In the genomic region with DNA sequence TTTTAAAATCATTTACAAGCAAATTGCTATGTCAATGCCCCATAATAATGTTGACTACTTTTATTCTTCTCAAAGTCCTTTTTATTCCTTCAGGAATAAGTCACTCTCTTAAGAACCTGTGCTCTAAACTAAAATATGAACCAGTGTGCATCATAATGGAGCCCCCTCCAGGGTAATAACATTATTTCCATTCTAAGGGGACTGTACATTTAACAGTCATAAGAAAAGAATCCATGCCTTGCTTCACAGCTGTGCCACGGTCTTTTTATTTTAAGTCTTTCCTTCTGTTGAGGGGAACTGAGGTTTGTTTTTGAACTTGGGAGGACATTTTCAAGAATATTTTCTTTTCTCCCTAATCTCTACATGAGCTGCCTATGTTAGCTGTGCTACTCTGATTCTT, we compare ENCODE assay signal across 33 cellular contexts.
A peak's percentile ranks its signal among the peaks of the same experiment; 100 is the strongest.
DNase-seq lines count a peak whose midpoint lies in the region; ATAC-seq, FAIRE-seq and TF ChIP-seq lines count a peak whose summit lies in the region.
"Had no signal": no experiment of that assay in that cellular context is flagged by ENCODE, and none has a peak within 500 bp of the region (broad histone marks: within the 10 kb centered on the region; RNA-seq: fewer than 3 reads in every experiment).

No MANE protein-coding gene starts in this region.

- H3K4me3 ChIP-seq in HepG2 (replicated peaks in 1 of 3; ENCODE audit: insufficient read depth in 1 of 3, low read depth in 2 of 3, low read length in 3 of 3) (no peak overlapping the region), right lobe of liver (no peak overlapping the region), breast epithelium (no peak overlapping the region)
- H3K4me3 ChIP-seq: colonic mucosa, prostate gland, spleen, vagina had no signal

- no peak overlapping the region for H3K4me2 ChIP-seq in HepG2 (ENCODE audit: low read depth, low read length)

- DNase-seq in HepG2 (ENCODE audit: low spot score), result no peak
- DNase-seq in right lobe of liver, result no peak
- no peak for DNase-seq in breast epithelium (ENCODE audit: low spot score in 2 of 2)
- DNase-seq in osteocyte (ENCODE audit: extremely low spot score, unreplicated experiment), result no peak
- DNase-seq in RKO (ENCODE audit: low spot score), result no peak
- DNase-seq: ACHN; activated B cell treated with CpG ODN at 0.5 μM for 24 hours; activated CD4-positive, alpha-beta memory T cell treated with anti-CD3 and anti-CD28 coated beads for 36 hours; activated CD8-positive, alpha-beta memory T cell treated with anti-CD3 and anti-CD28 coated beads, Interleukin-2, amount 50 U/mL, for 48 hours; C1 segment of cervical spinal cord; Caco-2; colonic mucosa; effector memory CD8-positive, alpha-beta T cell; foreskin melanocyte; hypothalamus; IMR-90; NCI-H1436 treated with DMSO at 0.1 percent for 48 hours; NCI-H2107; NCI-H510A; NK-92 treated with Interleukin-12 subunit alpha and Interleukin-12 subunit beta, amount 100 ng/mL, for 24 hours; spleen; stimulated activated CD4-positive, alpha-beta T cell treated with anti-CD3 and anti-CD28 coated beads, Interleukin-4, amount 100 ng/mL, for 1 hour; stimulated activated naive CD4-positive, alpha-beta T cell had no signal

- peaks cover 32% of the 10 kb centered on the region for H3K4me1 Mint-ChIP-seq in osteocyte (ENCODE audit: unreplicated experiment)
- H3K4me1 Mint-ChIP-seq: activated B cell treated with CpG ODN at 0.5 μM for 24 hours; activated T-helper 17 cell treated with anti-CD3 and anti-CD28 coated beads, Interleukin-2, amount 50 U/mL, for 72 hours had no signal

- CTCF ChIA-PET in HepG2 (lab: Yijun Ruan, JAX; ENCODE audit: low intra/inter-chr PET ratio, low total read pairs), result no interaction called here

- TF ChIP-seq CTCF in HepG2 (CRISPR knock-in tag; IDR thresholded peaks at IDR 0.05), result no peak
- no peak for TF ChIP-seq CTCF in right lobe of liver (IDR thresholded peaks at IDR 0.05)
- no peak for TF ChIP-seq CTCF in breast epithelium (IDR thresholded peaks at IDR 0.05)
- TF ChIP-seq CTCF in osteocyte (IDR thresholded peaks at IDR 0.05), result peak; percentile 37

- H3K36me3 Mint-ChIP-seq in osteocyte (ENCODE audit: unreplicated experiment), result no peaks in the 10 kb centered on the region
- H3K36me3 Mint-ChIP-seq: activated CD4-positive, alpha-beta memory T cell treated with anti-CD3 and anti-CD28 coated beads for 36 hours; brain had no signal

- TF ChIP-seq POLR2A in HepG2 (IDR thresholded peaks at IDR 0.05; ENCODE audit: insufficient read depth in 1 of 2, low read depth in 2 of 2, low read length in 2 of 2), result no peak
- no peak for TF ChIP-seq POLR2A in right lobe of liver (IDR thresholded peaks at IDR 0.05)
- TF ChIP-seq POLR2A in breast epithelium (IDR thresholded peaks at IDR 0.05), result no peak

- FAIRE-seq in HepG2 (lab: Jason Lieb, UNC), result no peak
- FAIRE-seq: GM12891 had no signal

- TF ChIP-seq EP300 in HepG2 (IDR thresholded peaks at IDR 0.05; ENCODE audit: low read depth in 2 of 2, low read length in 2 of 2) (no peak), HepG2 (CRISPR knock-in tag; IDR thresholded peaks at IDR 0.05; ENCODE audit: borderline replicate concordance) (no peak)

- BruUV-seq in HepG2 (replicated peaks; lab: Mats Ljungman, UMichigan), result no TSS peak

- no peak for ATAC-seq in HepG2
- ATAC-seq in right lobe of liver, result no peak
- no peak for ATAC-seq in GM18511 (IDR thresholded peaks at IDR 0.05; ENCODE audit: unreplicated experiment)
- no peak for ATAC-seq in HG03460 (IDR thresholded peaks at IDR 0.05; ENCODE audit: unreplicated experiment)
- no peak for ATAC-seq in GM21576 (IDR thresholded peaks at IDR 0.05; ENCODE audit: unreplicated experiment)
- ATAC-seq: activated T-helper 17 cell treated with anti-CD3 and anti-CD28 coated beads, Interleukin-2, amount 50 U/mL, for 72 hours; effector memory CD8-positive, alpha-beta T cell had no signal

- no peaks in the 10 kb centered on the region for H4K20me1 ChIP-seq in HepG2 (ENCODE audit: insufficient read depth, low read length)

- no peak overlapping the region for H2AFZ ChIP-seq in HepG2 (ENCODE audit: low read length)

- intact Hi-C loops in HepG2 (cut with micrococcal nuclease; ENCODE audit: unreplicated experiment) (no loop called here), right lobe of liver (cut with DNase I) (no loop called here), breast epithelium (cut with DNase I; ENCODE audit: low total_unique reads) (no loop called here)

- POLR2A ChIA-PET in HepG2 (lab: Yijun Ruan, JAX), result interaction anchor here (1.0 kb wide), 1 partner anchor 19 kb away, joined by 3 read pairs; no protein-coding TSS in a partner anchor

- WGBS in HepG2 (ENCODE audit: low lambda C conversion rate), result 0% methylated on average over 1 of the region's 1 CpG
- WGBS in right lobe of liver (ENCODE audit: insufficient coverage, low coverage, low lambda C conversion rate, missing lambda C conversion rate), result 0% methylated on average over 1 of the region's 1 CpG

- in situ Hi-C loops in HepG2 (cut with HindIII; ENCODE audit: extremely low pct_ligation_motif_present, low pct_unique_long_range_greater_than_20kb), result no loop called here

- no peak for TF ChIP-seq RAD21 in HepG2 (CRISPR knock-in tag; IDR thresholded peaks at IDR 0.05)

- peaks cover 4% of the 10 kb centered on the region for H3K9me3 Mint-ChIP-seq in osteocyte (ENCODE audit: unreplicated experiment)
- H3K9me3 Mint-ChIP-seq: activated B cell treated with CpG ODN at 0.5 μM for 24 hours; activated CD4-positive, alpha-beta memory T cell treated with anti-CD3 and anti-CD28 coated beads for 36 hours; activated T-helper 17 cell treated with anti-CD3 and anti-CD28 coated beads, Interleukin-2, amount 50 U/mL, for 72 hours; effector memory CD8-positive, alpha-beta T cell had no signal

- H3K27me3 Mint-ChIP-seq in osteocyte (ENCODE audit: unreplicated experiment), result no peaks in the 10 kb centered on the region
- H3K27me3 Mint-ChIP-seq: activated CD4-positive, alpha-beta memory T cell treated with anti-CD3 and anti-CD28 coated beads for 36 hours; activated naive CD8-positive, alpha-beta T cell; brain had no signal

- no peak overlapping the region for H3K4me3 Mint-ChIP-seq in osteocyte (ENCODE audit: unreplicated experiment)
- H3K4me3 Mint-ChIP-seq: activated B cell treated with CpG ODN at 0.5 μM for 24 hours; activated CD4-positive, alpha-beta memory T cell treated with anti-CD3 and anti-CD28 coated beads for 36 hours; activated naive CD8-positive, alpha-beta T cell; activated T-helper 17 cell treated with anti-CD3 and anti-CD28 coated beads, Interleukin-2, amount 50 U/mL, for 72 hours; brain; effector memory CD8-positive, alpha-beta T cell; neural crest cell had no signal

- no peaks in the 10 kb centered on the region; a peak in 1 of 5 replicates for H3K27me3 ChIP-seq in HepG2 (ENCODE audit: control insufficient read depth in 1 of 2, insufficient read depth in 2 of 2, low read length in 2 of 2)
- no peaks in the 10 kb centered on the region for H3K27me3 ChIP-seq in right lobe of liver
- H3K27me3 ChIP-seq in breast epithelium, result no peaks in the 10 kb centered on the region
- H3K27me3 ChIP-seq: colonic mucosa, spleen, vagina had no signal

- peaks cover 71% of the 10 kb centered on the region for H3K4me1 ChIP-seq in HepG2 (ENCODE audit: insufficient read depth, low read length)
- peaks cover 0 to 40% (median 13%) of the 10 kb centered on the region in 4 donors for H3K4me1 ChIP-seq in right lobe of liver
- no peaks in the 10 kb centered on the region for H3K4me1 ChIP-seq in breast epithelium
- H3K4me1 ChIP-seq: colonic mucosa, prostate gland, spleen, vagina had no signal

- H3K27ac Mint-ChIP-seq in osteocyte (ENCODE audit: unreplicated experiment), result peak overlapping the region; percentile 88
- H3K27ac Mint-ChIP-seq: activated B cell treated with CpG ODN at 0.5 μM for 24 hours; activated CD4-positive, alpha-beta memory T cell treated with anti-CD3 and anti-CD28 coated beads for 36 hours; activated naive CD8-positive, alpha-beta T cell; activated T-helper 17 cell treated with anti-CD3 and anti-CD28 coated beads, Interleukin-2, amount 50 U/mL, for 72 hours; brain; effector memory CD8-positive, alpha-beta T cell had no signal

- H3K36me3 ChIP-seq in HepG2 (replicated peaks in 1 of 2; ENCODE audit: control insufficient read depth in 1 of 2, insufficient read depth in 2 of 2, low read length in 2 of 2) (no peaks in the 10 kb centered on the region), right lobe of liver (no peaks in the 10 kb centered on the region), breast epithelium (no peaks in the 10 kb centered on the region)
- H3K36me3 ChIP-seq: colonic mucosa, prostate gland, spleen, vagina had no signal

- H3K27ac ChIP-seq in HepG2 (ENCODE audit: extremely low read length, insufficient read depth, low read length), result no peak overlapping the region
- H3K27ac ChIP-seq in right lobe of liver, result peak overlapping the region in 1 of 3 donors; percentile 76
- H3K27ac ChIP-seq in breast epithelium, result peak overlapping the region; percentile 46 to 77
- H3K27ac ChIP-seq: colonic mucosa, spleen, vagina had no signal

- H3K9ac ChIP-seq in HepG2 (ENCODE audit: insufficient read depth, low read depth, low read length), result no peak overlapping the region

- H3K79me2 ChIP-seq in HepG2 (ENCODE audit: insufficient read depth, low read length), result no peaks in the 10 kb centered on the region

- H3K9me3 ChIP-seq in HepG2 (ENCODE audit: low read length) (no peaks in the 10 kb centered on the region), right lobe of liver (no peaks in the 10 kb centered on the region), breast epithelium (no peaks in the 10 kb centered on the region)
- H3K9me3 ChIP-seq: colonic mucosa, prostate gland, spleen, vagina had no signal

TF ChIP-seq in HepG2, 621 proteins besides CTCF, POLR2A, EP300 and RAD21:
- no peak for TF ChIP-seq KDM4B (CRISPR knock-in tag; IDR thresholded peaks at IDR 0.05)
- TF ChIP-seq, protein P1, sequence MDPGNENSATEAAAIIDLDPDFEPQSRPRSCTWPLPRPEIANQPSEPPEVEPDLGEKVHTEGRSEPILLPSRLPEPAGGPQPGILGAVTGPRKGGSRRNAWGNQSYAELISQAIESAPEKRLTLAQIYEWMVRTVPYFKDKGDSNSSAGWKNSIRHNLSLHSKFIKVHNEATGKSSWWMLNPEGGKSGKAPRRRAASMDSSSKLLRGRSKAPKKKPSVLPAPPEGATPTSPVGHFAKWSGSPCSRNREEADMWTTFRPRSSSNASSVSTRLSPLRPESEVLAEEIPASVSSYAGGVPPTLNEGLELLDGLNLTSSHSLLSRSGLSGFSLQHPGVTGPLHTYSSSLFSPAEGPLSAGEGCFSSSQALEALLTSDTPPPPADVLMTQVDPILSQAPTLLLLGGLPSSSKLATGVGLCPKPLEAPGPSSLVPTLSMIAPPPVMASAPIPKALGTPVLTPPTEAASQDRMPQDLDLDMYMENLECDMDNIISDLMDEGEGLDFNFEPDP (CRISPR knock-in tag; conservative IDR thresholded peaks at IDR 0.05), result 0 out of 2 replicates have a peak, but pooled peaks have one; percentile 13
- TF ChIP-seq ZNF75D (CRISPR knock-in tag; IDR thresholded peaks at IDR 0.05; ENCODE audit: borderline replicate concordance), result no peak
